ENCODE assay signal across 8 cellular contexts in genomic region chr3:134326760-134327593, GRCh38.
A peak's percentile ranks its signal among the peaks of the same experiment; 100 is the strongest.
DNase-seq lines count a peak whose midpoint lies in the region; ATAC-seq lines count a peak whose summit lies in the region.

No MANE protein-coding gene starts in this region.

- ATAC-seq in GM18867 (IDR thresholded peaks at IDR 0.05; ENCODE audit: unreplicated experiment) (no peak), HG03521 (IDR thresholded peaks at IDR 0.05; ENCODE audit: unreplicated experiment) (no peak)

- peaks cover 28% of the 10 kb centered on the region for H3K4me1 ChIP-seq in iPS-20b (ENCODE audit: insufficient read depth, low read length)
- peaks cover 43% of the 10 kb centered on the region for H3K4me1 ChIP-seq in stomach smooth muscle (ENCODE audit: control insufficient read depth, insufficient read depth, low read length)

- H3K27ac ChIP-seq in iPS-20b (ENCODE audit: low read length) (no peak overlapping the region), stomach smooth muscle (ENCODE audit: low read length) (peak overlapping the region; percentile 60)

- H3K9ac ChIP-seq in iPS-20b (ENCODE audit: low read depth, low read length): peak overlapping the region; percentile 15; the same call in 1 of the 2 replicates
- H3K9ac ChIP-seq in stomach smooth muscle (ENCODE audit: low read length in 2 of 2): no peak overlapping the region

- H3K4me3 ChIP-seq in iPS-20b (ENCODE audit: low read length) (no peak overlapping the region), stomach smooth muscle (ENCODE audit: low read length in 2 of 2) (peak overlapping the region in 1 of 2 donors; percentile 22)

- H3K9me3 ChIP-seq in iPS-20b (ENCODE audit: insufficient read depth, low read depth, low read length) (no peaks in the 10 kb centered on the region), stomach smooth muscle (ENCODE audit: control insufficient read depth in 2 of 2, low read length in 2 of 2) (no peaks in the 10 kb centered on the region)

- DNase-seq in HCEC 1CT: peak; percentile 96
- DNase-seq in astrocyte of the hippocampus (ENCODE audit: low read depth, low spot score): peak; percentile 96
- no peak for DNase-seq in AML-193 (lab: John Stamatoyannopoulos, UW)
- DNase-seq in NCI-H2029 treated with DMSO at 0.1 percent for 48 hours (lab: John Stamatoyannopoulos, UW): no peak

- H3K36me3 ChIP-seq in iPS-20b (ENCODE audit: insufficient read depth, low read depth, low read length) (no peaks in the 10 kb centered on the region), stomach smooth muscle (ENCODE audit: control insufficient read depth in 2 of 2, insufficient read depth in 2 of 2, low read length in 2 of 2) (no peaks in the 10 kb centered on the region)

- no peaks in the 10 kb centered on the region for H3K27me3 ChIP-seq in iPS-20b (ENCODE audit: insufficient read depth, low read length)
- H3K27me3 ChIP-seq in stomach smooth muscle (ENCODE audit: control insufficient read depth in 1 of 2, insufficient read depth in 2 of 2, low read length in 2 of 2): no peaks in the 10 kb centered on the region

Comparison
In these comparisons a context has a peak if more than half of its experiments do, and no peak if none do; other contexts are left out.
1. DNase-seq: peak in HCEC 1CT (single experiment) and astrocyte of the hippocampus (single experiment); none in AML-193 (0 of 2) and NCI-H2029 treated with DMSO at 0.1 percent for 48 hours (single experiment).